35 cellular contexts compared by ENCODE assay signal in the genomic region with DNA sequence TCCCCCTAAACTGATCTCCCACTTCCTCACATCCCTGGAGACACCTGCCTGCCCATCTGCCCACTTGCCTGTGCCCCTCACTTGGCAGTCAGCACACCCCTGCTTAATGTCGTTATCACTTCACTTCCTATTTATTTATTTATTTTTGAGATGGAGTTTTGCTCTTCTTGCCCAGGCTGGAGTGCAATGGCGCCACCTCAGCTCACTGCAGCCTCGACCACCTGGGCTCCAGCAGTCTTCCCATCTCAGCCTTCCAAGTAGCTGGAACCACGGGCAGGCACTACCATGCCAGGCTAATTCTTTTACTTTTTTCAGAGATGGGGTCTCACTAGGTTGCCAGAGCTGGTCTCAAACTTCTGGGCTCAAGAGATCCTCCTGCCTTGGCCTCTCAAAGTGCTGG. TPM values are rescaled to one million over a fixed set of nuclear protein-coding genes. Genes with fewer than 3 reads are reported as not detected.
"Had no signal": no experiment of that assay in that cellular context is flagged by ENCODE, and none has a peak within 500 bp of the region (broad histone marks: within the 10 kb centered on the region; RNA-seq: fewer than 3 reads in every experiment).

No MANE protein-coding gene starts in this region.

- H3K4me3 ChIP-seq: gastroesophageal sphincter, hepatocyte, skin epidermis, thoracic aorta, uterus had no signal

- H2AFZ ChIP-seq: hepatocyte had no signal

- H3K36me3 ChIP-seq: brain microvascular endothelial cell, gastroesophageal sphincter, thoracic aorta, uterus had no signal

- H3K4me1 ChIP-seq: uterus had no signal

- DNase-seq: activated CD4-positive, alpha-beta T cell treated with anti-CD3 and anti-CD28 coated beads for 4 hours; activated CD4-positive, alpha-beta T cell treated with anti-CD3 and anti-CD28 coated beads, Interleukin-2, amount 50 U/mL, for 48 hours; activated CD8-positive, alpha-beta memory T cell treated with anti-CD3 and anti-CD28 coated beads, Interleukin-2, amount 50 U/mL, for 4 hours; activated effector memory CD4-positive, alpha-beta T cell treated with anti-CD3 and anti-CD28 coated beads, Interleukin-2, amount 50 U/mL, for 16 hours; activated naive CD4-positive, alpha-beta T cell treated with anti-CD3 and anti-CD28 coated beads, Interleukin-2, amount 10 ng/mL, durations not matched to agents 7 days and 5 days; activated naive CD8-positive, alpha-beta T cell treated with anti-CD3 and anti-CD28 coated beads, Interleukin-2, amount 10 ng/mL, durations not matched to agents 7 days and 5 days; activated T-cell treated with anti-CD3 and anti-CD28 coated beads, Interleukin-2, amount 50 U/mL, for 1 hour; brain microvascular endothelial cell; cortex of kidney; effector memory CD8-positive, alpha-beta T cell; left cardiac atrium; left ventricle myocardium superior; stimulated activated CD4-positive, alpha-beta T cell treated with anti-CD3 and anti-CD28 coated beads, Interleukin-12 subunit alpha, Interleukin-12 subunit beta, amount 100 ng/mL, for 4 hours; stimulated activated CD4-positive, alpha-beta T cell treated with anti-CD3 and anti-CD28 coated beads, Interleukin-4, amount 100 ng/mL, for 1 hour; T-helper 2 cell; uterus had no signal

- H3K36me3 Mint-ChIP-seq: activated naive CD4-positive, alpha-beta T cell treated with anti-CD3 and anti-CD28 coated beads, Interleukin-2, amount 10 ng/mL, durations not matched to agents 7 days and 5 days; activated naive CD8-positive, alpha-beta T cell treated with anti-CD3 and anti-CD28 coated beads, Interleukin-2, amount 10 ng/mL, durations not matched to agents 7 days and 5 days; type B pancreatic cell had no signal

- H3K4me1 Mint-ChIP-seq: activated naive CD4-positive, alpha-beta T cell treated with anti-CD3 and anti-CD28 coated beads, Interleukin-2, amount 10 ng/mL, durations not matched to agents 7 days and 5 days; activated naive CD8-positive, alpha-beta T cell treated with anti-CD3 and anti-CD28 coated beads, Interleukin-2, amount 10 ng/mL, durations not matched to agents 7 days and 5 days had no signal

- H3K27ac Mint-ChIP-seq: activated naive CD4-positive, alpha-beta T cell treated with anti-CD3 and anti-CD28 coated beads, Interleukin-2, amount 10 ng/mL, durations not matched to agents 7 days and 5 days; activated naive CD8-positive, alpha-beta T cell treated with anti-CD3 and anti-CD28 coated beads, Interleukin-2, amount 10 ng/mL, durations not matched to agents 7 days and 5 days; activated T-helper 1 cell treated with anti-CD3 and anti-CD28 coated beads, Interleukin-12 subunit alpha, Interleukin-12 subunit beta, Interleukin-2, Interleukin-4 antibody, amounts not matched to agents 30 ng/mL and 10 ng/mL and 1 ng/mL, durations not matched to agents 14 hours and 24 hours and 36 hours; effector memory CD8-positive, alpha-beta T cell; stimulated activated naive CD8-positive, alpha-beta T cell treated with anti-CD3 and anti-CD28 coated beads, Interleukin-15, Interleukin-2, amounts not matched to agents 100 ng/mL and 50 ng/mL, for 24 hours; type B pancreatic cell had no signal

- H3K79me2 ChIP-seq: hepatocyte had no signal

- H3K27me3 ChIP-seq: brain microvascular endothelial cell, hepatocyte, uterus had no signal

- ATAC-seq: effector memory CD8-positive, alpha-beta T cell; gastroesophageal sphincter; left cardiac atrium; left ventricle myocardium superior; sciatic nerve had no signal

- H3K9me3 ChIP-seq: gastroesophageal sphincter, thoracic aorta, uterus had no signal

- H3K9me3 Mint-ChIP-seq: activated naive CD4-positive, alpha-beta T cell treated with anti-CD3 and anti-CD28 coated beads, Interleukin-2, amount 10 ng/mL, durations not matched to agents 7 days and 5 days; activated naive CD8-positive, alpha-beta T cell treated with anti-CD3 and anti-CD28 coated beads, Interleukin-2, amount 10 ng/mL, durations not matched to agents 7 days and 5 days; activated T-helper 1 cell treated with anti-CD3 and anti-CD28 coated beads, Interleukin-12 subunit alpha, Interleukin-12 subunit beta, Interleukin-2, Interleukin-4 antibody, amounts not matched to agents 30 ng/mL and 10 ng/mL and 1 ng/mL, durations not matched to agents 14 hours and 24 hours and 36 hours; effector memory CD8-positive, alpha-beta T cell; stimulated activated naive CD8-positive, alpha-beta T cell treated with anti-CD3 and anti-CD28 coated beads, Interleukin-15, Interleukin-2, amounts not matched to agents 100 ng/mL and 50 ng/mL, for 24 hours; type B pancreatic cell had no signal

- H3K4me2 ChIP-seq: hepatocyte had no signal

- H3K4me3 Mint-ChIP-seq: activated naive CD4-positive, alpha-beta T cell treated with anti-CD3 and anti-CD28 coated beads, Interleukin-2, amount 10 ng/mL, durations not matched to agents 7 days and 5 days; activated naive CD8-positive, alpha-beta T cell treated with anti-CD3 and anti-CD28 coated beads, Interleukin-2, amount 10 ng/mL, durations not matched to agents 7 days and 5 days; activated T-helper 1 cell treated with anti-CD3 and anti-CD28 coated beads, Interleukin-12 subunit alpha, Interleukin-12 subunit beta, Interleukin-2, Interleukin-4 antibody, amounts not matched to agents 30 ng/mL and 10 ng/mL and 1 ng/mL, durations not matched to agents 14 hours and 24 hours and 36 hours; effector memory CD8-positive, alpha-beta T cell; stimulated activated naive CD8-positive, alpha-beta T cell treated with anti-CD3 and anti-CD28 coated beads, Interleukin-15, Interleukin-2, amounts not matched to agents 100 ng/mL and 50 ng/mL, for 24 hours; type B pancreatic cell had no signal

- H3K27ac ChIP-seq: brain microvascular endothelial cell, gastroesophageal sphincter, hepatocyte, skin epidermis, thoracic aorta, uterus had no signal

RNA-seq across cellular contexts. Expression of a gene that starts 23.5 kb away (rescaled TPM):
- total RNA-seq: activated CD8-positive, alpha-beta memory T cell treated with anti-CD3 and anti-CD28 coated beads for 36 hours; activated naive CD8-positive, alpha-beta T cell treated with anti-CD3 and anti-CD28 coated beads, Interleukin-2, amount 10 ng/mL, durations not matched to agents 7 days and 5 days; activated T-helper 1 cell treated with anti-CD3 and anti-CD28 coated beads, Interleukin-12 subunit alpha, Interleukin-12 subunit beta, Interleukin-2, Interleukin-4 antibody, amounts not matched to agents 30 ng/mL and 10 ng/mL and 1 ng/mL, durations not matched to agents 14 hours and 24 hours and 36 hours; endothelial cell of umbilical vein; hepatocyte; lung microvascular endothelial cell; subcutaneous adipose tissue had no signal
- polyA plus RNA-seq: neural cell had no signal

RNA-seq across cellular contexts. Expression of a gene that starts 43.6 kb away (rescaled TPM):
- total RNA-seq: fibroblast of lung, renal cortical epithelial cell had no signal
- polyA plus RNA-seq: keratinocyte, neural cell had no signal

RNA-seq across cellular contexts. Expression of a gene that starts 43.7 kb away (rescaled TPM):
- total RNA-seq: astrocyte, cerebellum, fibroblast of lung, fibroblast of villous mesenchyme, hepatocyte, renal cortical epithelial cell had no signal
- polyA plus RNA-seq: hepatocyte, keratinocyte, neural cell had no signal
